22 cellular contexts compared by ENCODE assay signal in genomic region chr6:169450097-169450496, GRCh38.
DNase-seq lines count a peak whose midpoint lies in the region; ATAC-seq and TF ChIP-seq lines count a peak whose summit lies in the region.
"Had no signal": no experiment of that assay in that cellular context is flagged by ENCODE, and none has a peak within 500 bp of the region (broad histone marks: within the 10 kb centered on the region; RNA-seq: fewer than 3 reads in every experiment).

No MANE protein-coding gene starts in this region.

- H3K4me1 Mint-ChIP-seq in H9: peaks cover 7 to 12% of the 10 kb centered on the region in 2 experiments; a peak in 2 of 4 replicates
- H3K4me1 Mint-ChIP-seq: activated CD8-positive, alpha-beta memory T cell treated with anti-CD3 and anti-CD28 coated beads, Interleukin-2, amount 10 ng/mL, durations not matched to agents 7 days and 5 days; CD4-positive, CD25-positive, alpha-beta regulatory T cell; stimulated activated effector memory CD8-positive, alpha-beta T cell treated with anti-CD3 and anti-CD28 coated beads, Interleukin-12 subunit alpha, Interleukin-12 subunit beta, amount 100 ng/mL, for 72 hours had no signal

- no peaks in the 10 kb centered on the region for H3K23me2 ChIP-seq in H9 (ENCODE audit: insufficient read length, low read depth, low read length, poor library complexity, severe bottlenecking)

- DNase-seq in heart right ventricle: no peak
- no peak for DNase-seq in cardiac septum (ENCODE audit: low spot score)
- peak; percentile 39 for DNase-seq in astrocyte of the hippocampus (ENCODE audit: low read depth, low spot score)
- DNase-seq in mesenchymal stem cell: no peak
- no peak for DNase-seq in vagina (ENCODE audit: extremely low spot score in 2 of 2)
- no peak for DNase-seq in H9
- no peak for DNase-seq in activated gamma-delta T cell (lab: John Stamatoyannopoulos, UW)
- DNase-seq in stimulated activated CD8-positive, alpha-beta memory T cell treated with anti-CD3 and anti-CD28 coated beads, Interleukin-4, amount 100 ng/mL, for 48 hours: no peak
- DNase-seq: activated CD4-positive, alpha-beta T cell treated with anti-CD3 and anti-CD28 coated beads for 1 hour; activated CD8-positive, alpha-beta memory T cell treated with anti-CD3 and anti-CD28 coated beads, Interleukin-2, amount 10 ng/mL, durations not matched to agents 7 days and 5 days; CD4-positive, CD25-positive, alpha-beta regulatory T cell; DMS79; MM.1S; NCI-H187 treated with DMSO at 0.1 percent for 48 hours; NCI-H524; PC-9; spleen had no signal

- H3K79me1 ChIP-seq in mesenchymal stem cell (replicated peaks; ENCODE audit: low read length, poor library complexity, severe bottlenecking): no peaks in the 10 kb centered on the region
- no peaks in the 10 kb centered on the region for H3K79me1 ChIP-seq in H9 (ENCODE audit: insufficient read depth, low read depth, low read length, poor library complexity, severe bottlenecking)

- no peak overlapping the region for H3K4me3 Mint-ChIP-seq in H9
- H3K4me3 Mint-ChIP-seq: activated CD8-positive, alpha-beta memory T cell treated with anti-CD3 and anti-CD28 coated beads, Interleukin-2, amount 10 ng/mL, durations not matched to agents 7 days and 5 days; CD4-positive, CD25-positive, alpha-beta regulatory T cell; natural killer cell treated with Interleukin-12 subunit alpha and Interleukin-12 subunit beta and Interleukin-15 and Interleukin-18, amount 100 ng/mL, for 72 hours; stimulated activated effector memory CD8-positive, alpha-beta T cell treated with anti-CD3 and anti-CD28 coated beads, Interleukin-12 subunit alpha, Interleukin-12 subunit beta, amount 100 ng/mL, for 72 hours; type B pancreatic cell had no signal

- no peak overlapping the region for H3K18ac ChIP-seq in mesenchymal stem cell (ENCODE audit: low read depth in 1 of 2, low read length in 2 of 2)
- H3K18ac ChIP-seq in H9 (ENCODE audit: insufficient read length, low read depth, low read length): no peak overlapping the region

- H3K4ac ChIP-seq in mesenchymal stem cell (ENCODE audit: low read depth in 1 of 2, low read length in 2 of 2) (no peak overlapping the region), H9 (ENCODE audit: low read depth, low read length) (no peak overlapping the region)

- H3K27me3 ChIP-seq in heart right ventricle (no peaks in the 10 kb centered on the region), mesenchymal stem cell (ENCODE audit: control insufficient read depth in 1 of 2, insufficient read depth in 1 of 2, low read length in 2 of 2) (no peaks in the 10 kb centered on the region), vagina (no peaks in the 10 kb centered on the region), H9 (ENCODE audit: insufficient read depth, low read length) (no peaks in the 10 kb centered on the region)
- H3K27me3 ChIP-seq: spleen had no signal

- peak overlapping the region in 3 of 10 donors; percentile 47 to 55 (median 48) for H3K4me3 ChIP-seq in heart right ventricle
- H3K4me3 ChIP-seq in mesenchymal stem cell (ENCODE audit: insufficient read depth in 1 of 2, low read depth in 1 of 2, low read length in 2 of 2): no peak overlapping the region
- H3K4me3 ChIP-seq in vagina: no peak overlapping the region
- H3K4me3 ChIP-seq: A549, PC-9, prostate gland had no signal

- no peak overlapping the region for H3K14ac ChIP-seq in mesenchymal stem cell (ENCODE audit: low read length in 2 of 2)
- no peak overlapping the region for H3K14ac ChIP-seq in H9 (ENCODE audit: insufficient read depth, low read length)

- peaks cover 0 to 9% (median 0%) of the 10 kb centered on the region in 9 donors for H3K4me1 ChIP-seq in heart right ventricle
- H3K4me1 ChIP-seq in mesenchymal stem cell (ENCODE audit: control insufficient read depth, insufficient read depth, low read depth, low read length): peaks cover 27% of the 10 kb centered on the region
- H3K4me1 ChIP-seq in vagina: peaks cover 19% of the 10 kb centered on the region
- H3K4me1 ChIP-seq in H9 (ENCODE audit: insufficient read depth, low read length): no peaks in the 10 kb centered on the region
- H3K4me1 ChIP-seq: A549, prostate gland, spleen had no signal

- H2BK120ac ChIP-seq in mesenchymal stem cell (ENCODE audit: low read depth, low read length) (no peak overlapping the region), H9 (ENCODE audit: low read depth, low read length, poor library complexity, severe bottlenecking) (no peak overlapping the region)

- no peaks in the 10 kb centered on the region; the same call in 1 of the 2 replicates for H3K27me3 Mint-ChIP-seq in H9 (ENCODE audit: low read depth)
- H3K27me3 Mint-ChIP-seq: activated CD8-positive, alpha-beta memory T cell treated with anti-CD3 and anti-CD28 coated beads, Interleukin-2, amount 10 ng/mL, durations not matched to agents 7 days and 5 days; type B pancreatic cell had no signal

- H3T11ph ChIP-seq in H9 (ENCODE audit: low read length): no peak overlapping the region

- H2BK12ac ChIP-seq in mesenchymal stem cell (ENCODE audit: low read length in 2 of 2) (no peak overlapping the region), H9 (ENCODE audit: insufficient read length, low read depth, low read length) (no peak overlapping the region)

- no peak overlapping the region for H4K8ac ChIP-seq in mesenchymal stem cell (ENCODE audit: low read length)
- no peak overlapping the region for H4K8ac ChIP-seq in H9 (replicated peaks; ENCODE audit: insufficient read length, low read depth, low read length)

- H2AK5ac ChIP-seq in mesenchymal stem cell (ENCODE audit: low read length, severe bottlenecking) (no peak overlapping the region), H9 (ENCODE audit: insufficient read length, low read length) (no peak overlapping the region)

- H3K36me3 Mint-ChIP-seq in H9 (ENCODE audit: insufficient read depth in 1 of 3, low read depth in 3 of 3): no peaks in the 10 kb centered on the region
- H3K36me3 Mint-ChIP-seq: activated CD8-positive, alpha-beta memory T cell treated with anti-CD3 and anti-CD28 coated beads, Interleukin-2, amount 10 ng/mL, durations not matched to agents 7 days and 5 days; CD4-positive, CD25-positive, alpha-beta regulatory T cell; natural killer cell treated with Interleukin-12 subunit alpha and Interleukin-12 subunit beta and Interleukin-15 and Interleukin-18, amount 100 ng/mL, for 72 hours; stimulated activated effector memory CD8-positive, alpha-beta T cell treated with anti-CD3 and anti-CD28 coated beads, Interleukin-12 subunit alpha, Interleukin-12 subunit beta, amount 100 ng/mL, for 72 hours; type B pancreatic cell had no signal

- TF ChIP-seq POLR2A in vagina (IDR thresholded peaks at IDR 0.05): no peak

- no peak overlapping the region for H4K5ac ChIP-seq in H9 (ENCODE audit: insufficient read length, low read depth, low read length)

- no peaks in the 10 kb centered on the region for H4K20me1 ChIP-seq in H9 (ENCODE audit: control insufficient read depth, insufficient read depth, insufficient read length)

- no peak overlapping the region for H3K27ac Mint-ChIP-seq in H9
- H3K27ac Mint-ChIP-seq: activated CD8-positive, alpha-beta memory T cell treated with anti-CD3 and anti-CD28 coated beads, Interleukin-2, amount 10 ng/mL, durations not matched to agents 7 days and 5 days; natural killer cell treated with Interleukin-12 subunit alpha and Interleukin-12 subunit beta and Interleukin-15 and Interleukin-18, amount 100 ng/mL, for 72 hours; stimulated activated effector memory CD8-positive, alpha-beta T cell treated with anti-CD3 and anti-CD28 coated beads, Interleukin-12 subunit alpha, Interleukin-12 subunit beta, amount 100 ng/mL, for 72 hours; type B pancreatic cell had no signal

- intact Hi-C loops in heart right ventricle (cut with DNase I) (no loop called here), cardiac septum (cut with DNase I) (no loop called here), vagina (cut with DNase I) (no loop called here)

- H2BK5ac ChIP-seq in mesenchymal stem cell (ENCODE audit: low read depth, low read length, poor library complexity, severe bottlenecking) (no peak overlapping the region), H9 (ENCODE audit: insufficient read length, low read length) (no peak overlapping the region)

- H3K9me3 ChIP-seq in heart right ventricle (no peaks in the 10 kb centered on the region), mesenchymal stem cell (ENCODE audit: control insufficient read depth, low read length) (no peaks in the 10 kb centered on the region), vagina (no peaks in the 10 kb centered on the region), H9 (ENCODE audit: control insufficient read depth, low read depth, low read length) (no peaks in the 10 kb centered on the region)
- H3K9me3 ChIP-seq: A549, prostate gland, spleen had no signal

- no peak overlapping the region for H2BK20ac ChIP-seq in H9 (ENCODE audit: low read depth, low read length, poor library complexity, severe bottlenecking)

- no peaks in the 10 kb centered on the region for H3K79me2 ChIP-seq in H9 (ENCODE audit: insufficient read depth, low read length)

- no peak for ATAC-seq in heart right ventricle
- ATAC-seq: A549; activated CD8-positive, alpha-beta memory T cell treated with anti-CD3 and anti-CD28 coated beads, Interleukin-2, amount 10 ng/mL, durations not matched to agents 7 days and 5 days; natural killer cell treated with Interleukin-12 subunit alpha and Interleukin-12 subunit beta and Interleukin-15 and Interleukin-18, amount 100 ng/mL, for 72 hours; stimulated activated effector memory CD8-positive, alpha-beta T cell treated with anti-CD3 and anti-CD28 coated beads, Interleukin-12 subunit alpha, Interleukin-12 subunit beta, amount 100 ng/mL, for 72 hours had no signal

- H3K27ac ChIP-seq in heart right ventricle (peak overlapping the region in 6 of 10 donors; percentile 34 to 80 (median 76)), mesenchymal stem cell (ENCODE audit: low read length, poor library complexity, severe bottlenecking) (peak overlapping the region; percentile 9), vagina (peak overlapping the region; percentile 86), H9 (ENCODE audit: insufficient read length, low read depth, low read length) (no peak overlapping the region)
- H3K27ac ChIP-seq: A549, PC-9, prostate gland had no signal

- H2AFZ ChIP-seq in mesenchymal stem cell (ENCODE audit: low read depth, low read length) (no peak overlapping the region), H9 (ENCODE audit: low read length) (no peak overlapping the region)
- H2AFZ ChIP-seq: PC-9 had no signal

- H4K91ac ChIP-seq in mesenchymal stem cell (ENCODE audit: low read length): no peak overlapping the region
- no peak overlapping the region for H4K91ac ChIP-seq in H9 (ENCODE audit: insufficient read length, low read depth, low read length)

- no peaks in the 10 kb centered on the region for H3K9me3 Mint-ChIP-seq in H9
- H3K9me3 Mint-ChIP-seq: CD4-positive, CD25-positive, alpha-beta regulatory T cell; natural killer cell treated with Interleukin-12 subunit alpha and Interleukin-12 subunit beta and Interleukin-15 and Interleukin-18, amount 100 ng/mL, for 72 hours; stimulated activated effector memory CD8-positive, alpha-beta T cell treated with anti-CD3 and anti-CD28 coated beads, Interleukin-12 subunit alpha, Interleukin-12 subunit beta, amount 100 ng/mL, for 72 hours; type B pancreatic cell had no signal

- H3K36me3 ChIP-seq in heart right ventricle (no peaks in the 10 kb centered on the region), mesenchymal stem cell (ENCODE audit: control insufficient read depth in 1 of 2, insufficient read depth in 2 of 2, low read depth in 1 of 2, low read length in 2 of 2) (no peaks in the 10 kb centered on the region), vagina (no peaks in the 10 kb centered on the region)
- H3K36me3 ChIP-seq: prostate gland, spleen had no signal

- H3K9ac ChIP-seq in mesenchymal stem cell (ENCODE audit: low read length): no peak overlapping the region
- H3K9ac ChIP-seq in H9 (ENCODE audit: extremely low read depth, insufficient read length, low read length): no peak overlapping the region

- H3K56ac ChIP-seq in H9 (ENCODE audit: insufficient read length, low read depth, low read length): no peak overlapping the region

- H3K23ac ChIP-seq in mesenchymal stem cell (ENCODE audit: low read length in 2 of 2): no peak overlapping the region
- H3K23ac ChIP-seq in H9 (ENCODE audit: insufficient read length, low read depth, low read length): no peak overlapping the region

- 67 to 73% methylated on average over 12 of the region's 12 CpGs for WGBS in heart right ventricle, 2 donors
- 76% methylated on average over 12 of the region's 12 CpGs for WGBS in mesenchymal stem cell
- WGBS in H9 (ENCODE audit: extremely low coverage, insufficient read length, low lambda C conversion rate): no CpG with 5 or more reads among the region's 12 CpGs

- H2BK15ac ChIP-seq in mesenchymal stem cell (ENCODE audit: low read depth, poor library complexity, severe bottlenecking): no peak overlapping the region
- H2BK15ac ChIP-seq in H9 (ENCODE audit: low read depth, low read length): no peak overlapping the region

- TF ChIP-seq CTCF in heart right ventricle (IDR thresholded peaks at IDR 0.05) (no peak), vagina (IDR thresholded peaks at IDR 0.05) (no peak), H9 (conservative IDR thresholded peaks at IDR 0.05) (no peak)

- H3K4me2 ChIP-seq in mesenchymal stem cell (ENCODE audit: low read length, poor library complexity, severe bottlenecking) (no peak overlapping the region), H9 (ENCODE audit: insufficient read depth, insufficient read length, low read length) (no peak overlapping the region)
- H3K4me2 ChIP-seq: A549, PC-9 had no signal
